ENCODE assay signal across 8 cellular contexts in the genomic region with DNA sequence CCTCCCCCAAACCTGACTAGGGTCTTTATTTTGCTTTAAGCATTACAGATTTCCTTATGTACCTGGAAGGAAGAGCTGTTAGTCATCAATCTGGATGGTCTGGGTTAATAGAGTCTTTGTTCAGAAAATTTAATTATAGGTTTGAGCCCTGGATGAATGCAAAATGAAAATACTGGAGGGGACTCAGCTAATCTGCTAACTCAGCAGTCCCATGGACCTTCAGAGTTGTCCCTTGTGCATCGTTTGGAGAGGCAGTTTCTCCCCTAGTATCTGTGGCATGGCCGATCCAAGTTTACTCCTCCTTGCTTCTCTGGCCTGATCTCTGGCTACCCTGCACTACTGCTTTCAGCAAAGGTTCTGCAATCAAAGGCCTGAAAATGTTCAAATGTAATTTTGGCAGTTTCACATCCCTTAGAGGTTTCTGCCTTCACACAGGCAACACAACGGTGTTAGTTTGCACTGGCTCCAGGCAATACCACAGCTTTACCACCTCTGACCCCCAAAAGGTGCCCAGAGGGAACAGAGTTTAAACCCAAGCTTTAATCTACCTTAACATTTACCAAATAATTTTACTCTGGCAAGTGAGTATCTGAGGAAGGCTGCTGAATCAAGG.
DNase-seq lines count a peak whose midpoint lies in the region; ATAC-seq and TF ChIP-seq lines count a peak whose summit lies in the region.

No MANE protein-coding gene starts in this region.

- peak; percentile 78 for DNase-seq in NCI-H1417 treated with DMSO at 0.1 percent for 48 hours (lab: John Stamatoyannopoulos, UW)
- DNase-seq in naive thymus-derived CD4-positive, alpha-beta T cell: no peak
- no peak for DNase-seq in stimulated activated CD4-positive, alpha-beta T cell treated with anti-CD3 and anti-CD28 coated beads, Interleukin-2, amount 100 ng/mL, for 24 hours
- no peak for DNase-seq in neural progenitor cell (ENCODE audit: low spot score)
- no peak for DNase-seq in T-helper 2 cell treated with Interferon-gamma antibody and Interleukin-4, amounts not matched to agents 5 μg/mL and 100 μg/mL, for 36 hours (ENCODE audit: low spot score)
- DNase-seq in NCI-H510A treated with DMSO at 0.1 percent for 48 hours (lab: John Stamatoyannopoulos, UW): no peak

- H3K36me3 Mint-ChIP-seq in naive thymus-derived CD4-positive, alpha-beta T cell: peaks cover 11 to 45% (median 26%) of the 10 kb centered on the region in 5 donors
- peaks cover 5% of the 10 kb centered on the region for H3K36me3 Mint-ChIP-seq in neural progenitor cell
- H3K36me3 Mint-ChIP-seq in T-helper 2 cell treated with Interferon-gamma antibody and Interleukin-4, amounts not matched to agents 5 μg/mL and 100 μg/mL, for 36 hours (ENCODE audit: low read depth): peaks cover 11% of the 10 kb centered on the region

- H3K9me3 ChIP-seq in HEK293 (ENCODE audit: control insufficient read depth, insufficient read depth, low read depth, low read length) (no peaks in the 10 kb centered on the region), neural progenitor cell (ENCODE audit: low read depth) (no peaks in the 10 kb centered on the region)
- H3K9me3 ChIP-seq in naive thymus-derived CD4-positive, alpha-beta T cell (ENCODE audit: control insufficient read depth in 2 of 3, low read length in 3 of 3): no peaks in the 10 kb centered on the region

- no peaks in the 10 kb centered on the region for H4K20me1 ChIP-seq in neural progenitor cell (ENCODE audit: low read depth)

- no peak overlapping the region for H3K4me3 Mint-ChIP-seq in naive thymus-derived CD4-positive, alpha-beta T cell
- no peak overlapping the region for H3K4me3 Mint-ChIP-seq in neural progenitor cell
- no peak overlapping the region for H3K4me3 Mint-ChIP-seq in T-helper 2 cell treated with Interferon-gamma antibody and Interleukin-4, amounts not matched to agents 5 μg/mL and 100 μg/mL, for 36 hours

- no peak overlapping the region for H3K4me3 ChIP-seq in HEK293 (ENCODE audit: low read depth, low read length)
- no peak overlapping the region for H3K4me3 ChIP-seq in naive thymus-derived CD4-positive, alpha-beta T cell (ENCODE audit: low read length)
- no peak overlapping the region for H3K4me3 ChIP-seq in neural progenitor cell

- H2AFZ ChIP-seq in neural progenitor cell (replicated peaks): no peak overlapping the region

- ATAC-seq in GM18517 (IDR thresholded peaks at IDR 0.05; ENCODE audit: unreplicated experiment): peak; percentile 85
- peak; percentile 26 for ATAC-seq in naive thymus-derived CD4-positive, alpha-beta T cell

- intact Hi-C loops in naive thymus-derived CD4-positive, alpha-beta T cell (cut with micrococcal nuclease): no loop called here

- no peaks in the 10 kb centered on the region for H3K27me3 Mint-ChIP-seq in naive thymus-derived CD4-positive, alpha-beta T cell
- H3K27me3 Mint-ChIP-seq in neural progenitor cell (ENCODE audit: insufficient read depth, low read depth): no peaks in the 10 kb centered on the region
- H3K27me3 Mint-ChIP-seq in T-helper 2 cell treated with Interferon-gamma antibody and Interleukin-4, amounts not matched to agents 5 μg/mL and 100 μg/mL, for 36 hours (ENCODE audit: low read depth): no peaks in the 10 kb centered on the region

- no peak overlapping the region for H3K27ac ChIP-seq in HEK293 (ENCODE audit: extremely low read depth, low read depth, low read length)
- H3K27ac ChIP-seq in naive thymus-derived CD4-positive, alpha-beta T cell (ENCODE audit: low read depth, low read length): no peak overlapping the region
- H3K27ac ChIP-seq in neural progenitor cell: no peak overlapping the region

- CTCF ChIA-PET in HEK293 (lab: Yijun Ruan, JAX): interaction anchor here (1.8 kb wide), 1 partner anchor 23 kb away, joined by 8 read pairs; no protein-coding TSS in a partner anchor
- CTCF ChIA-PET in naive thymus-derived CD4-positive, alpha-beta T cell (lab: Charles Lee): no interaction called here

- H3K4me1 ChIP-seq in HEK293 (ENCODE audit: control insufficient read depth, insufficient read depth, low read length) (peaks cover 18% of the 10 kb centered on the region), neural progenitor cell (peaks cover 11% of the 10 kb centered on the region)
- no peaks in the 10 kb centered on the region for H3K4me1 ChIP-seq in naive thymus-derived CD4-positive, alpha-beta T cell (ENCODE audit: control insufficient read depth in 2 of 2, insufficient read depth in 2 of 2, low read length in 2 of 2)

- H3K27me3 ChIP-seq in naive thymus-derived CD4-positive, alpha-beta T cell (ENCODE audit: control insufficient read depth in 2 of 2, insufficient read depth in 2 of 2, low read length in 2 of 2): no peaks in the 10 kb centered on the region
- no peaks in the 10 kb centered on the region for H3K27me3 ChIP-seq in neural progenitor cell

- no peak overlapping the region for H3K4me2 ChIP-seq in neural progenitor cell

- peaks cover 8 to 35% (median 16%) of the 10 kb centered on the region in 7 donors for H3K4me1 Mint-ChIP-seq in naive thymus-derived CD4-positive, alpha-beta T cell
- peaks cover 32% of the 10 kb centered on the region for H3K4me1 Mint-ChIP-seq in neural progenitor cell
- peaks cover 26% of the 10 kb centered on the region for H3K4me1 Mint-ChIP-seq in T-helper 2 cell treated with Interferon-gamma antibody and Interleukin-4, amounts not matched to agents 5 μg/mL and 100 μg/mL, for 36 hours (ENCODE audit: low read depth)

- no peaks in the 10 kb centered on the region for H3K79me2 ChIP-seq in neural progenitor cell (ENCODE audit: low read depth)

- H3K9me3 Mint-ChIP-seq in naive thymus-derived CD4-positive, alpha-beta T cell: peaks cover 0 to 1% (median 0%) of the 10 kb centered on the region in 11 donors
- H3K9me3 Mint-ChIP-seq in neural progenitor cell: no peaks in the 10 kb centered on the region
- H3K9me3 Mint-ChIP-seq in T-helper 2 cell treated with Interferon-gamma antibody and Interleukin-4, amounts not matched to agents 5 μg/mL and 100 μg/mL, for 36 hours: no peaks in the 10 kb centered on the region

- no peak for TF ChIP-seq CTCF in HEK293 (tag by site-specific recombination; IDR thresholded peaks at IDR 0.05)
- no peak for TF ChIP-seq CTCF in neural progenitor cell (IDR thresholded peaks at IDR 0.05)

- H3K9ac ChIP-seq in neural progenitor cell: no peak overlapping the region

- no peaks in the 10 kb centered on the region for H3F3A ChIP-seq in neural progenitor cell (ENCODE audit: low read depth)

- POLR2A ChIA-PET in HEK293 (lab: Yijun Ruan, JAX): no interaction called here
- POLR2A ChIA-PET in naive thymus-derived CD4-positive, alpha-beta T cell (lab: Charles Lee): no interaction called here

- no peak overlapping the region for H3K27ac Mint-ChIP-seq in naive thymus-derived CD4-positive, alpha-beta T cell
- H3K27ac Mint-ChIP-seq in neural progenitor cell: no peak overlapping the region
- H3K27ac Mint-ChIP-seq in T-helper 2 cell treated with Interferon-gamma antibody and Interleukin-4, amounts not matched to agents 5 μg/mL and 100 μg/mL, for 36 hours: no peak overlapping the region

- H3K36me3 ChIP-seq in HEK293 (ENCODE audit: control insufficient read depth in 2 of 2, insufficient read depth in 1 of 2, low read length in 2 of 2) (no peaks in the 10 kb centered on the region), neural progenitor cell (no peaks in the 10 kb centered on the region)
- no peaks in the 10 kb centered on the region for H3K36me3 ChIP-seq in naive thymus-derived CD4-positive, alpha-beta T cell (ENCODE audit: control insufficient read depth in 2 of 3, insufficient read depth in 3 of 3, low read length in 3 of 3)

TF ChIP-seq in HEK293, 187 proteins besides CTCF, POLR2A, EP300 and RAD21:
- TF ChIP-seq ZNF785 (tag by site-specific recombination; IDR thresholded peaks at IDR 0.05): no peak
- TF ChIP-seq GLI4 (tag by site-specific recombination; IDR thresholded peaks at IDR 0.05): no peak
- TF ChIP-seq SP7 (tag by site-specific recombination; IDR thresholded peaks at IDR 0.05): peak; percentile 28; the same call in 1 of the 2 replicates
- no peak for TF ChIP-seq ZNF10 (tag by site-specific recombination; IDR thresholded peaks at IDR 0.05)
- TF ChIP-seq, protein P1, sequence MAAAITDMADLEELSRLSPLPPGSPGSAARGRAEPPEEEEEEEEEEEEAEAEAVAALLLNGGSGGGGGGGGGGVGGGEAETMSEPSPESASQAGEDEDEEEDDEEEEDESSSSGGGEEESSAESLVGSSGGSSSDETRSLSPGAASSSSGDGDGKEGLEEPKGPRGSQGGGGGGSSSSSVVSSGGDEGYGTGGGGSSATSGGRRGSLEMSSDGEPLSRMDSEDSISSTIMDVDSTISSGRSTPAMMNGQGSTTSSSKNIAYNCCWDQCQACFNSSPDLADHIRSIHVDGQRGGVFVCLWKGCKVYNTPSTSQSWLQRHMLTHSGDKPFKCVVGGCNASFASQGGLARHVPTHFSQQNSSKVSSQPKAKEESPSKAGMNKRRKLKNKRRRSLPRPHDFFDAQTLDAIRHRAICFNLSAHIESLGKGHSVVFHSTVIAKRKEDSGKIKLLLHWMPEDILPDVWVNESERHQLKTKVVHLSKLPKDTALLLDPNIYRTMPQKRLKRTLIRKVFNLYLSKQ (tag by site-specific recombination; IDR thresholded peaks at IDR 0.05; ENCODE audit: borderline replicate concordance): no peak
- no peak for TF ChIP-seq ZNF529 (tag by site-specific recombination; IDR thresholded peaks at IDR 0.05; ENCODE audit: insufficient replicate concordance)
- no peak for TF ChIP-seq ZNF223 (tag by site-specific recombination; IDR thresholded peaks at IDR 0.05)
- TF ChIP-seq, protein P2, sequence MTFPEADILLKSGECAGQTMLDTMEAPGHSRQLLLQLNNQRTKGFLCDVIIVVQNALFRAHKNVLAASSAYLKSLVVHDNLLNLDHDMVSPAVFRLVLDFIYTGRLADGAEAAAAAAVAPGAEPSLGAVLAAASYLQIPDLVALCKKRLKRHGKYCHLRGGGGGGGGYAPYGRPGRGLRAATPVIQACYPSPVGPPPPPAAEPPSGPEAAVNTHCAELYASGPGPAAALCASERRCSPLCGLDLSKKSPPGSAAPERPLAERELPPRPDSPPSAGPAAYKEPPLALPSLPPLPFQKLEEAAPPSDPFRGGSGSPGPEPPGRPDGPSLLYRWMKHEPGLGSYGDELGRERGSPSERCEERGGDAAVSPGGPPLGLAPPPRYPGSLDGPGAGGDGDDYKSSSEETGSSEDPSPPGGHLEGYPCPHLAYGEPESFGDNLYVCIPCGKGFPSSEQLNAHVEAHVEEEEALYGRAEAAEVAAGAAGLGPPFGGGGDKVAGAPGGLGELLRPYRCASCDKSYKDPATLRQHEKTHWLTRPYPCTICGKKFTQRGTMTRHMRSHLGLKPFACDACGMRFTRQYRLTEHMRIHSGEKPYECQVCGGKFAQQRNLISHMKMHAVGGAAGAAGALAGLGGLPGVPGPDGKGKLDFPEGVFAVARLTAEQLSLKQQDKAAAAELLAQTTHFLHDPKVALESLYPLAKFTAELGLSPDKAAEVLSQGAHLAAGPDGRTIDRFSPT (tag by site-specific recombination; IDR thresholded peaks at IDR 0.05): no peak
